In genomic region chr5:131302506-131302905, GRCh38 we compare ENCODE assay signal across 20 cellular contexts. TPM values are rescaled to one million over a fixed set of nuclear protein-coding genes. Genes with fewer than 3 reads are reported as not detected.
A peak's percentile ranks its signal among the peaks of the same experiment; 100 is the strongest.
DNase-seq lines count a peak whose midpoint lies in the region; ATAC-seq, FAIRE-seq and TF ChIP-seq lines count a peak whose summit lies in the region.
"Had no signal": no experiment of that assay in that cellular context is flagged by ENCODE, and none has a peak within 500 bp of the region (broad histone marks: within the 10 kb centered on the region; RNA-seq: fewer than 3 reads in every experiment).

No MANE protein-coding gene starts in this region.

- H4K5ac ChIP-seq in IMR-90 (ENCODE audit: low read depth, low read length) = no peak overlapping the region

- H2BK120ac ChIP-seq in IMR-90 (ENCODE audit: low read depth, low read length) = no peak overlapping the region

- H2BK15ac ChIP-seq in IMR-90 (ENCODE audit: low read depth, low read length) = no peak overlapping the region

- H3K4me2 ChIP-seq in IMR-90 (ENCODE audit: low read depth, low read length) = no peak overlapping the region
- H3K4me2 ChIP-seq: KMS-11 had no signal

- H3K9me3 Mint-ChIP-seq in activated CD8-positive, alpha-beta memory T cell treated with anti-CD3 and anti-CD28 coated beads, Interleukin-2, amount 10 ng/mL, durations not matched to agents 7 days and 5 days (ENCODE audit: low read depth) = peaks cover 9% of the 10 kb centered on the region
- H3K9me3 Mint-ChIP-seq in activated naive CD8-positive, alpha-beta T cell treated with anti-CD3 and anti-CD28 coated beads, Interleukin-2, amount 50 U/mL, for 24 hours = no peaks in the 10 kb centered on the region
- no peaks in the 10 kb centered on the region for H3K9me3 Mint-ChIP-seq in naive thymus-derived CD8-positive, alpha-beta T cell

- H3K36me3 ChIP-seq in IMR-90 (ENCODE audit: control insufficient read depth, insufficient read depth, low read length) = no peaks in the 10 kb centered on the region
- H3K36me3 ChIP-seq: adrenal gland, upper lobe of right lung, WERI-Rb-1 had no signal

- no TSS peak for BruUV-seq in IMR-90 (replicated peaks; lab: Mats Ljungman, UMichigan)

- H2AFZ ChIP-seq in IMR-90 (replicated peaks; ENCODE audit: low read length, poor library complexity) = no peak overlapping the region

- H2AK9ac ChIP-seq in IMR-90 (replicated peaks; ENCODE audit: low read depth, low read length, poor library complexity) = no peak overlapping the region

- H3K4me1 ChIP-seq in IMR-90 (ENCODE audit: control insufficient read depth, insufficient read depth, low read length) = no peaks in the 10 kb centered on the region; the same call in 1 of the 2 replicates

- H3K27ac Mint-ChIP-seq in activated CD8-positive, alpha-beta memory T cell treated with anti-CD3 and anti-CD28 coated beads, Interleukin-2, amount 10 ng/mL, durations not matched to agents 7 days and 5 days = peak overlapping the region; percentile 70
- H3K27ac Mint-ChIP-seq in activated naive CD8-positive, alpha-beta T cell treated with anti-CD3 and anti-CD28 coated beads, Interleukin-2, amount 50 U/mL, for 24 hours = peak overlapping the region; percentile 66
- peak overlapping the region; percentile 1 to 84 (median 53) for H3K27ac Mint-ChIP-seq in naive thymus-derived CD8-positive, alpha-beta T cell

- in situ Hi-C loops in IMR-90 (cut with MboI; ENCODE audit: low sequenced_read_pairs) = no loop called here

- no peak overlapping the region for H2BK5ac ChIP-seq in IMR-90 (ENCODE audit: low read depth, low read length, poor library complexity, severe bottlenecking)

- H3K4ac ChIP-seq in IMR-90 (ENCODE audit: low read depth, low read length) = no peak overlapping the region

- TF ChIP-seq RAD21 in IMR-90 (IDR thresholded peaks at IDR 0.05; ENCODE audit: low read length) = no peak

- H4K20me1 ChIP-seq in IMR-90 (ENCODE audit: insufficient read depth, low read length) = peaks cover 17% of the 10 kb centered on the region; the same call in 1 of the 2 replicates

- no peaks in the 10 kb centered on the region for H3K27me3 ChIP-seq in IMR-90 (ENCODE audit: control insufficient read depth, insufficient read depth, low read length)
- H3K27me3 ChIP-seq: adrenal gland, upper lobe of right lung had no signal

- dilution Hi-C loops in IMR-90 (cut with HindIII; ENCODE audit: low sequenced_read_pairs, unreplicated experiment) = no loop called here

- H3K27ac ChIP-seq in IMR-90 (ENCODE audit: insufficient read depth, low read length) = no peak overlapping the region
- H3K27ac ChIP-seq: adrenal gland, KMS-11, upper lobe of right lung, WERI-Rb-1 had no signal

- intact Hi-C loops in IMR-90 (cut with micrococcal nuclease) = no loop called here

- no peak overlapping the region for H3K9ac ChIP-seq in IMR-90 (ENCODE audit: low read depth, low read length)
- H3K9ac ChIP-seq: KMS-11 had no signal

- H3K56ac ChIP-seq in IMR-90 (ENCODE audit: extremely low read depth, insufficient read depth, low read length) = no peak overlapping the region

- no peak overlapping the region for H3K23ac ChIP-seq in IMR-90 (ENCODE audit: low read depth, low read length)

- FAIRE-seq in urothelium cell line (lab: Jason Lieb, UNC) = no peak
- FAIRE-seq: GM12891 had no signal

- no peak for ATAC-seq in activated CD8-positive, alpha-beta memory T cell treated with anti-CD3 and anti-CD28 coated beads, Interleukin-2, amount 10 ng/mL, durations not matched to agents 7 days and 5 days
- ATAC-seq in IMR-90 (ENCODE audit: low read depth) = no peak
- no peak for ATAC-seq in activated naive CD8-positive, alpha-beta T cell treated with anti-CD3 and anti-CD28 coated beads, Interleukin-2, amount 50 U/mL, for 24 hours
- no peak for ATAC-seq in naive thymus-derived CD8-positive, alpha-beta T cell
- ATAC-seq: upper lobe of right lung had no signal

- H3K9me1 ChIP-seq in IMR-90 (ENCODE audit: insufficient read depth, low read length) = no peaks in the 10 kb centered on the region

- no peak overlapping the region for H3K4me3 Mint-ChIP-seq in activated CD8-positive, alpha-beta memory T cell treated with anti-CD3 and anti-CD28 coated beads, Interleukin-2, amount 10 ng/mL, durations not matched to agents 7 days and 5 days
- no peak overlapping the region for H3K4me3 Mint-ChIP-seq in activated naive CD8-positive, alpha-beta T cell treated with anti-CD3 and anti-CD28 coated beads, Interleukin-2, amount 50 U/mL, for 24 hours
- H3K4me3 Mint-ChIP-seq in naive thymus-derived CD8-positive, alpha-beta T cell = peak overlapping the region in 9 of 10 donors; percentile 1 to 48 (median 8)

- no peak overlapping the region for H2BK20ac ChIP-seq in IMR-90 (ENCODE audit: low read depth, low read length)

- no peak for TF ChIP-seq CTCF in IMR-90 (conservative IDR thresholded peaks at IDR 0.05; ENCODE audit: low read depth, low read length)

- no peaks in the 10 kb centered on the region for H3K27me3 Mint-ChIP-seq in activated CD8-positive, alpha-beta memory T cell treated with anti-CD3 and anti-CD28 coated beads, Interleukin-2, amount 10 ng/mL, durations not matched to agents 7 days and 5 days
- no peaks in the 10 kb centered on the region for H3K27me3 Mint-ChIP-seq in activated naive CD8-positive, alpha-beta T cell treated with anti-CD3 and anti-CD28 coated beads, Interleukin-2, amount 50 U/mL, for 24 hours
- no peaks in the 10 kb centered on the region for H3K27me3 Mint-ChIP-seq in naive thymus-derived CD8-positive, alpha-beta T cell

- H3K14ac ChIP-seq in IMR-90 (replicated peaks; ENCODE audit: low read depth, low read length) = no peak overlapping the region; the same call in 1 of the 2 replicates

- H3K36me3 Mint-ChIP-seq in activated CD8-positive, alpha-beta memory T cell treated with anti-CD3 and anti-CD28 coated beads, Interleukin-2, amount 10 ng/mL, durations not matched to agents 7 days and 5 days = peaks cover 53% of the 10 kb centered on the region
- peaks cover 20% of the 10 kb centered on the region for H3K36me3 Mint-ChIP-seq in activated naive CD8-positive, alpha-beta T cell treated with anti-CD3 and anti-CD28 coated beads, Interleukin-2, amount 50 U/mL, for 24 hours (ENCODE audit: low read depth)
- H3K36me3 Mint-ChIP-seq in naive thymus-derived CD8-positive, alpha-beta T cell = peaks cover 0 to 26% (median 0%) of the 10 kb centered on the region in 3 donors

- no peak overlapping the region for H3K4me3 ChIP-seq in IMR-90 (ENCODE audit: insufficient read depth, low read depth, low read length)
- H3K4me3 ChIP-seq: adrenal gland, upper lobe of right lung had no signal

- peaks cover 60% of the 10 kb centered on the region for H3K4me1 Mint-ChIP-seq in activated CD8-positive, alpha-beta memory T cell treated with anti-CD3 and anti-CD28 coated beads, Interleukin-2, amount 10 ng/mL, durations not matched to agents 7 days and 5 days
- H3K4me1 Mint-ChIP-seq in activated naive CD8-positive, alpha-beta T cell treated with anti-CD3 and anti-CD28 coated beads, Interleukin-2, amount 50 U/mL, for 24 hours = peaks cover 70% of the 10 kb centered on the region
- peaks cover 36 to 79% (median 72%) of the 10 kb centered on the region in 4 donors for H3K4me1 Mint-ChIP-seq in naive thymus-derived CD8-positive, alpha-beta T cell

- H3K79me1 ChIP-seq in IMR-90 (ENCODE audit: low read depth in 1 of 2, low read length in 2 of 2) = peaks cover 23 to 45% of the 10 kb centered on the region in 2 experiments

- H4K8ac ChIP-seq in IMR-90 (ENCODE audit: low read depth in 2 of 2, low read length in 2 of 2) = no peak overlapping the region

- POLR2A ChIA-PET in IMR-90 (lab: Charles Lee; ENCODE audit: unreplicated experiment) = no interaction called here
- POLR2A ChIA-PET in naive thymus-derived CD8-positive, alpha-beta T cell (lab: Charles Lee) = no interaction called here

- CTCF ChIA-PET in activated CD8-positive, alpha-beta memory T cell treated with anti-CD3 and anti-CD28 coated beads, Interleukin-2, amount 10 ng/mL, durations not matched to agents 7 days and 5 days (lab: Charles Lee) = interaction anchor here (0.7 kb wide), 1 partner anchor 10 kb away, joined by 3 read pairs; no protein-coding TSS in a partner anchor
- CTCF ChIA-PET in IMR-90 (lab: Yijun Ruan, JAX) = no interaction called here

- TF ChIP-seq POLR2A in IMR-90 (IDR thresholded peaks at IDR 0.05; ENCODE audit: low read depth, low read length) = no peak

- H2AK5ac ChIP-seq in IMR-90 (ENCODE audit: low read depth, low read length) = no peak overlapping the region

- 80% methylated on average over 1 of the region's 6 CpGs; no CpG with 5 or more reads in 1 of the 2 experiments for WGBS in IMR-90 (ENCODE audit: extremely low coverage in 2 of 2, insufficient read length in 1 of 2), 2 experiments

- no peaks in the 10 kb centered on the region for H3K9me3 ChIP-seq in IMR-90 (ENCODE audit: control insufficient read depth, insufficient read depth, low read length)
- H3K9me3 ChIP-seq: adrenal gland, upper lobe of right lung had no signal

- DNase-seq in activated CD8-positive, alpha-beta memory T cell treated with anti-CD3 and anti-CD28 coated beads, Interleukin-2, amount 10 ng/mL, durations not matched to agents 7 days and 5 days = no peak
- DNase-seq in activated CD8-positive, alpha-beta memory T cell treated with anti-CD3 and anti-CD28 coated beads, Interleukin-2, amount 50 U/mL, for 4 hours = no peak
- DNase-seq in IMR-90 (no peak), AG08396 (ENCODE audit: low spot score) (no peak), urothelium cell line (ENCODE audit: low spot score) (no peak), RKO (ENCODE audit: low spot score) (no peak)
- no peak for DNase-seq in activated naive CD8-positive, alpha-beta T cell treated with anti-CD3 and anti-CD28 coated beads, Interleukin-2, amount 50 U/mL, for 24 hours
- DNase-seq in naive thymus-derived CD8-positive, alpha-beta T cell = no peak
- DNase-seq: activated CD8-positive, alpha-beta memory T cell treated with anti-CD3 and anti-CD28 coated beads, Interleukin-2, amount 50 U/mL, for 48 hours; adrenal gland; Calu3; foreskin melanocyte; GDM1; NCI-H2171 treated with DMSO at 0.1 percent for 48 hours; stimulated activated naive CD4-positive, alpha-beta T cell; SW 1271; upper lobe of right lung; WERI-Rb-1 had no signal

- no peak overlapping the region for H4K91ac ChIP-seq in IMR-90 (ENCODE audit: insufficient read depth, low read depth, low read length)

- no peak overlapping the region for H3K18ac ChIP-seq in IMR-90 (ENCODE audit: low read depth, low read length)

TF ChIP-seq in IMR-90, 13 proteins besides CTCF, POLR2A, EP300 and RAD21:
- no peak for TF ChIP-seq MAFK (IDR thresholded peaks at IDR 0.05; ENCODE audit: low read depth, low read length)
- TF ChIP-seq CEBPB (IDR thresholded peaks at IDR 0.05; ENCODE audit: low read depth, low read length) = peak; percentile 77; the same call in 1 of the 2 replicates
TF ChIP-seq in IMR-90: peak in this region for 1.

RNA-seq across cellular contexts. Expression of gene CDC42SE2, which starts 38.7 kb away (rescaled TPM):
- 100 to 1,000 TPM; 118 to 149 TPM for total RNA-seq in activated CD8-positive, alpha-beta memory T cell treated with anti-CD3 and anti-CD28 coated beads, Interleukin-2, amount 10 ng/mL, durations not matched to agents 7 days and 5 days
- 19.4 and 44.2 TPM in 2 replicates for total RNA-seq in IMR-90 (2012; rRNA removed)
- 8.8 and 12.5 TPM in 2 replicates for polyA plus RNA-seq in IMR-90 (2012; rRNA removed)
- polyA plus RNA-seq in IMR-90 (2012; cell fraction: cytosol; rRNA removed) = 2.0 and 2.8 TPM in 2 replicates
- polyA plus RNA-seq in IMR-90 (2012; cell fraction: nucleus; rRNA removed; ENCODE audit: low replicate concordance) = 1.1 and 22.9 TPM in 2 replicates
- total RNA-seq in naive thymus-derived CD8-positive, alpha-beta T cell = 100 to 1,000 TPM; 313 to 326 TPM
- polyA plus RNA-seq in naive thymus-derived CD8-positive, alpha-beta T cell = 100 to 1,000 TPM; 423 to 544 (median 480) TPM

Comparison
In these comparisons a context has a peak if more than half of its experiments do, and no peak if none do; other contexts are left out.
1. H3K4me3 Mint-ChIP-seq: peak in naive thymus-derived CD8-positive, alpha-beta T cell (9 of 10); none in activated CD8-positive, alpha-beta memory T cell treated with anti-CD3 and anti-CD28 coated beads, Interleukin-2, amount 10 ng/mL, durations not matched to agents 7 days and 5 days (single experiment) and activated naive CD8-positive, alpha-beta T cell treated with anti-CD3 and anti-CD28 coated beads, Interleukin-2, amount 50 U/mL, for 24 hours (single experiment).
2. Peak in every context shown above with its lines, with median percentiles within 50 percentile points of each other: H3K27ac Mint-ChIP-seq.